ENCODE assay signal across 26 cellular contexts in the genomic region with DNA sequence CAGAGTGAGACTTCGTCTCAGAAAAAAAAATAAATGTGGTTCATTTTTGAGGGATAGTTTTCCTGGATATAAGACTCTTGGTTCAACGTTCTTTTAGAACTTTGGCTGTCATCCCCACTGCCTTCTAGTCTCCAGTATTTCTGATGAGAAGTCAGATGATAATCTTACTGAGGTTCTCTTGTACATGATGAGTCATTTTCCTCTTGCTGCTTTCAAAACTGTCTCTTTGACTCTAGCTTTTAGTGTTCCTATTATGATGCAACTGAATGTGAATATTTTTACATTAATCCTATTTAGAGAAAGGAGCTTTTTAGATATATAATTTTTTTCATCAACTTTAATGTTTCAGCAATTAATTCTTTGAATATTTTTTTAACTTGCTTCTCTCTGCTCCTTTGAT. TPM values are rescaled to one million over a fixed set of nuclear protein-coding genes. Genes with fewer than 3 reads are reported as not detected.
"Had no signal": no experiment of that assay in that cellular context is flagged by ENCODE, and none has a peak within 500 bp of the region (broad histone marks: within the 10 kb centered on the region; RNA-seq: fewer than 3 reads in every experiment).

No MANE protein-coding gene starts in this region.

- H3K27me3 ChIP-seq: breast epithelium, SJCRH30 had no signal

- H3K9me3 ChIP-seq: breast epithelium, SJCRH30, SK-N-SH had no signal

- DNase-seq: activated CD4-positive, alpha-beta T cell treated with anti-CD3 and anti-CD28 coated beads for 4 hours; activated CD4-positive, alpha-beta T cell treated with anti-CD3 and anti-CD28 coated beads, Interleukin-2, amount 50 U/mL, for 4 hours; activated CD8-positive, alpha-beta memory T cell treated with anti-CD3 and anti-CD28 coated beads, Interleukin-2, amount 50 U/mL, for 48 hours; activated CD8-positive, alpha-beta T cell treated with anti-CD3 and anti-CD28 coated beads, Interleukin-2, amount 10 ng/mL, durations not matched to agents 7 days and 5 days; activated effector memory CD4-positive, alpha-beta T cell treated with Interleukin-2 at 50 U/mL for 16 hours; activated naive CD4-positive, alpha-beta T cell; activated T-cell treated with anti-CD3 and anti-CD28 coated beads, Interleukin-2, amount 50 U/mL, for 1 hour; aorta; central memory CD4-positive, alpha-beta T cell; MM.1S; NCI-H1105; NCI-H1436 treated with DMSO at 0.1 percent for 48 hours; NCI-H187; NCI-H2081; NCI-H510A treated with DMSO at 0.1 percent for 48 hours; PC-9; RPMI8226; SJCRH30; SK-N-SH; T-helper 1 cell had no signal

- H2AFZ ChIP-seq: PC-9 had no signal

- H3K4me1 ChIP-seq: breast epithelium, SJCRH30 had no signal

- H3K4me3 ChIP-seq: breast epithelium, coronary artery, PC-9, SJCRH30 had no signal

- H3K9me2 ChIP-seq: SK-N-SH had no signal

- H3K4me2 ChIP-seq: PC-9, SK-N-SH had no signal

- H3K9ac ChIP-seq: SK-N-SH had no signal

- H3K27ac ChIP-seq: breast epithelium, coronary artery, PC-9, SJCRH30, VCaP had no signal

- H3K36me3 ChIP-seq: breast epithelium, SJCRH30 had no signal

RNA-seq across cellular contexts. Expression of gene OR14J1, which starts 46.0 kb away (rescaled TPM):
- total RNA-seq: activated CD8-positive, alpha-beta T cell treated with anti-CD3 and anti-CD28 coated beads, Interleukin-2, amount 10 ng/mL, durations not matched to agents 7 days and 5 days; aorta; breast epithelium; chondrocyte; PC-9; Right ventricle myocardium inferior; SJCRH30; T-helper 2 cell treated with Interferon-gamma antibody and Interleukin-4, amounts not matched to agents 100 ng/mL and 5 ng/mL, for 36 hours had no signal
- polyA plus RNA-seq: aorta, SK-N-SH had no signal
